In the genomic region with DNA sequence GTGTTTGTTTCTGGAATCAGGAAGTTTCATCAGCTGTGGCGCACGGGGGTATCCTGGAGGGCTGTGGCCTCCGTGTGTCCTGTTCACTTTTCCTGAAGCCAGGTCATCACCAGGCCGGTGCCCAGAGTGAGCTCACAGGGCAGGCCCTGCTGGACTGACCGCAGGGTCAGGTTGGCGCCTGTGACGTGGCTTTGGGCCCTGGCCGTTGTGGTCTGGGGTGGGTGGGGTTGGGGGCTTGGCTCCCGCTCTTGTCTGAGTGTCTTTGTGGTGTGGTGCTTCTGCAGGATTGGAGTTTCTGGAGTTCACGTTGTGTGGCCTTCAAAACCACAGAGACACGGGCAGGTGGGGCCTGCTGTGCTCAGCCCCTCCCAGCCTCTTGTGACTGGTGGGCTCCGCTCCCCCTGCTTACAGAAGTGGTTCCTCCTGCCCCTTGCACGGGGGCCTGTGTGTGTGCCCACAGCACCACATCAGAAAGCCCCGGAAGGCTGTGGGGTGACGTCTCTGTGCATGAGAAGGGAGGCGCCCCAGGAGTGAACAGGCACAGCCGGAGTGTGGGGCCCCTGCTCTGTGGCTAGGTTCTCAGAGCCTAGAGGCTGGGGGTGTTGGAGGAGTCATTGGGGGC, we compare ENCODE assay signal across 8 cellular contexts. TPM values are rescaled to one million over a fixed set of nuclear protein-coding genes. Genes with fewer than 3 reads are reported as not detected.
A peak's percentile ranks its signal among the peaks of the same experiment; 100 is the strongest.
DNase-seq lines count a peak whose midpoint lies in the region; ATAC-seq, FAIRE-seq and TF ChIP-seq lines count a peak whose summit lies in the region.

No MANE protein-coding gene starts in this region.

- TF ChIP-seq CTCF in GM06990 (IDR thresholded peaks at IDR 0.05; ENCODE audit: insufficient read depth, low read length, poor library complexity, severe bottlenecking), result no peak
- no peak for TF ChIP-seq CTCF in D721Med (IDR thresholded peaks at IDR 0.05; ENCODE audit: insufficient read depth, missing control alignments)

- H3K27ac Mint-ChIP-seq in T-helper 17 cell, result peak overlapping the region; percentile 96
- peak overlapping the region; percentile 67 for H3K27ac Mint-ChIP-seq in activated naive CD8-positive, alpha-beta T cell treated with anti-CD3 and anti-CD28 coated beads for 36 hours

- peaks cover 36% of the 10 kb centered on the region for H3K4me1 Mint-ChIP-seq in T-helper 17 cell
- peaks cover 38% of the 10 kb centered on the region for H3K4me1 Mint-ChIP-seq in activated naive CD8-positive, alpha-beta T cell treated with anti-CD3 and anti-CD28 coated beads for 36 hours

- peaks cover 8% of the 10 kb centered on the region for H3K27me3 Mint-ChIP-seq in T-helper 17 cell
- H3K27me3 Mint-ChIP-seq in activated naive CD8-positive, alpha-beta T cell treated with anti-CD3 and anti-CD28 coated beads for 36 hours, result peaks cover 43% of the 10 kb centered on the region

- no peaks in the 10 kb centered on the region for H3K9me3 ChIP-seq in T-helper 17 cell (ENCODE audit: control insufficient read depth, low read length, poor library complexity, severe bottlenecking)

- H3K36me3 ChIP-seq in GM06990 (ENCODE audit: control insufficient read depth, insufficient read depth, low read length), result no peaks in the 10 kb centered on the region

- FAIRE-seq in D721Med (lab: Jason Lieb, UNC), result no peak

- H3K4me3 ChIP-seq in GM06990 (replicated peaks; ENCODE audit: low read depth, low read length), result no peak overlapping the region

- no peaks in the 10 kb centered on the region; the same call in 1 of the 2 replicates for H3K27me3 ChIP-seq in GM06990 (replicated peaks; ENCODE audit: control insufficient read depth, insufficient read depth, low read length)

- DNase-seq in GM06990 (ENCODE audit: extremely low read depth, insufficient read length) (peak; percentile 62), T-helper 17 cell (peak; percentile 65 to 84 (median 74)), nucleus accumbens (lab: John Stamatoyannopoulos, UW) (no peak), D721Med (ENCODE audit: insufficient read length, low spot score) (no peak), D341Med (ENCODE audit: low spot score) (no peak), COLO668 (lab: John Stamatoyannopoulos, UW; ENCODE audit: unreplicated experiment) (no peak)
- peak; percentile 86 for DNase-seq in activated naive CD8-positive, alpha-beta T cell treated with anti-CD3 and anti-CD28 coated beads for 36 hours
- DNase-seq in stimulated activated CD4-positive, alpha-beta T cell treated with anti-CD3 and anti-CD28 coated beads, Interleukin-15, amount 100 ng/mL, for 48 hours (ENCODE audit: low read depth in 2 of 2), result peak; percentile 44 to 61

- H3K9me3 Mint-ChIP-seq in activated naive CD8-positive, alpha-beta T cell treated with anti-CD3 and anti-CD28 coated beads for 36 hours, result peaks cover 8% of the 10 kb centered on the region

- ATAC-seq in T-helper 17 cell, result peak; percentile 96

- peak overlapping the region; percentile 95 for H3K4me3 Mint-ChIP-seq in T-helper 17 cell
- H3K4me3 Mint-ChIP-seq in activated naive CD8-positive, alpha-beta T cell treated with anti-CD3 and anti-CD28 coated beads for 36 hours, result peak overlapping the region; percentile 63

- H3K36me3 Mint-ChIP-seq in T-helper 17 cell (ENCODE audit: low read depth), result no peaks in the 10 kb centered on the region
- no peaks in the 10 kb centered on the region for H3K36me3 Mint-ChIP-seq in activated naive CD8-positive, alpha-beta T cell treated with anti-CD3 and anti-CD28 coated beads for 36 hours

RNA-seq across cellular contexts. Expression of gene RGS12, which starts 9.5 kb away (rescaled TPM):
- total RNA-seq in T-helper 17 cell, result 1 to 10 TPM; 4.0 to 5.0 TPM
- total RNA-seq in activated naive CD8-positive, alpha-beta T cell treated with anti-CD3 and anti-CD28 coated beads for 36 hours, result 1 to 10 TPM; 1.7 to 2.9 TPM

RNA-seq across cellular contexts. Expression of gene MSANTD1, which starts 53.3 kb away (rescaled TPM):
- total RNA-seq in T-helper 17 cell, result 1 to 10 TPM; 1.5 to 1.7 TPM
- under 1 TPM; 0.24 to 0.37 TPM for total RNA-seq in activated naive CD8-positive, alpha-beta T cell treated with anti-CD3 and anti-CD28 coated beads for 36 hours

Comparison
In these comparisons a context has a peak if more than half of its experiments do, and no peak if none do; other contexts are left out.
1. DNase-seq: peak in GM06990 (single experiment), T-helper 17 cell (3 of 3), activated naive CD8-positive, alpha-beta T cell treated with anti-CD3 and anti-CD28 coated beads for 36 hours (single experiment) and stimulated activated CD4-positive, alpha-beta T cell treated with anti-CD3 and anti-CD28 coated beads, Interleukin-15, amount 100 ng/mL, for 48 hours (2 of 2); none in nucleus accumbens (0 of 56), D721Med (single experiment), D341Med (single experiment) and COLO668 (single experiment).